ENCODE assay signal across 13 cellular contexts in genomic region chr10:63553031-63553430, GRCh38. TPM values are rescaled to one million over a fixed set of nuclear protein-coding genes. Genes with fewer than 3 reads are reported as not detected.
A peak's percentile ranks its signal among the peaks of the same experiment; 100 is the strongest.
DNase-seq lines count a peak whose midpoint lies in the region; ATAC-seq and TF ChIP-seq lines count a peak whose summit lies in the region.
"Had no signal": no experiment of that assay in that cellular context is flagged by ENCODE, and none has a peak within 500 bp of the region (broad histone marks: within the 10 kb centered on the region; RNA-seq: fewer than 3 reads in every experiment).

No MANE protein-coding gene starts in this region.

- intact Hi-C loops in MCF 10A (cut with micrococcal nuclease) (no loop called here), left lung (cut with DNase I) (no loop called here)

- POLR2A ChIA-PET in MCF 10A (lab: Yijun Ruan, JAX) = interaction anchor here (0.6 to 7.3 kb wide), 23 partner anchors 9 to 469 kb away, joined by 3 to 71 read pairs (median 5); partner anchors contain the start of genes JMJD1C and REEP3

- CTCF ChIA-PET in MCF 10A (lab: Yijun Ruan, JAX) = interaction anchor here (0.6 to 1.5 kb wide), 4 partner anchors 31 to 167 kb away, joined by 3 to 5 read pairs (median 4); no protein-coding TSS in a partner anchor

- H3K36me3 Mint-ChIP-seq in MCF 10A (ENCODE audit: insufficient read depth, unreplicated experiment) = peaks cover 13% of the 10 kb centered on the region
- H3K36me3 Mint-ChIP-seq: activated naive CD4-positive, alpha-beta T cell treated with anti-CD3 and anti-CD28 coated beads, Interleukin-2, amount 50 U/mL, for 24 hours had no signal

- H3K9me3 ChIP-seq in left lung = no peaks in the 10 kb centered on the region

- peak overlapping the region; percentile 56 for H3K4me3 Mint-ChIP-seq in MCF 10A (ENCODE audit: unreplicated experiment)
- H3K4me3 Mint-ChIP-seq: activated CD4-positive, alpha-beta T cell treated with anti-CD3 and anti-CD28 coated beads for 36 hours; activated naive CD4-positive, alpha-beta T cell treated with anti-CD3 and anti-CD28 coated beads, Interleukin-2, amount 50 U/mL, for 24 hours had no signal

- H3K9me3 Mint-ChIP-seq in MCF 10A (ENCODE audit: unreplicated experiment) = no peaks in the 10 kb centered on the region
- H3K9me3 Mint-ChIP-seq: activated naive CD4-positive, alpha-beta T cell treated with anti-CD3 and anti-CD28 coated beads, Interleukin-2, amount 50 U/mL, for 24 hours had no signal

- H3K27ac Mint-ChIP-seq in MCF 10A (ENCODE audit: low read depth, unreplicated experiment) = peak overlapping the region; percentile 90
- H3K27ac Mint-ChIP-seq: activated CD4-positive, alpha-beta T cell treated with anti-CD3 and anti-CD28 coated beads for 36 hours; activated naive CD4-positive, alpha-beta T cell treated with anti-CD3 and anti-CD28 coated beads, Interleukin-2, amount 50 U/mL, for 24 hours had no signal

- H3K27me3 Mint-ChIP-seq in MCF 10A (ENCODE audit: insufficient read depth, unreplicated experiment) = no peaks in the 10 kb centered on the region
- H3K27me3 Mint-ChIP-seq: activated CD4-positive, alpha-beta T cell treated with anti-CD3 and anti-CD28 coated beads for 36 hours; activated naive CD4-positive, alpha-beta T cell treated with anti-CD3 and anti-CD28 coated beads, Interleukin-2, amount 50 U/mL, for 24 hours had no signal

- no TSS peak for BruUV-seq in MCF 10A (replicated peaks; lab: Mats Ljungman, UMichigan)

- peaks cover 45% of the 10 kb centered on the region for H3K4me1 Mint-ChIP-seq in MCF 10A (ENCODE audit: insufficient read depth, unreplicated experiment)

- TF ChIP-seq CTCF in MCF 10A (IDR thresholded peaks at IDR 0.05; ENCODE audit: unreplicated experiment) (no peak), left lung (IDR thresholded peaks at IDR 0.05) (no peak)

- no peak overlapping the region for H3K4me3 ChIP-seq in left lung
- H3K4me3 ChIP-seq: BLaER1 treated with 17β-estradiol and CSF1 and Interleukin-3, amounts not matched to agents 10 nM and 100 nM had no signal

- no peaks in the 10 kb centered on the region for H3K27me3 ChIP-seq in left lung
- H3K27me3 ChIP-seq: BLaER1 treated with 17β-estradiol and CSF1 and Interleukin-3, amounts not matched to agents 10 nM and 100 nM had no signal

- H3K4me1 ChIP-seq in left lung = peaks cover 0 to 20% of the 10 kb centered on the region in 2 donors

- H3K27ac ChIP-seq in left lung = peak overlapping the region in 1 of 2 donors; percentile 16
- H3K27ac ChIP-seq: BLaER1 treated with 17β-estradiol and CSF1 and Interleukin-3, amounts not matched to agents 10 nM and 100 nM had no signal

- H3K36me3 ChIP-seq in left lung = no peaks in the 10 kb centered on the region

- peak; percentile 50 for ATAC-seq in left lung
- no peak for ATAC-seq in HG03175 (IDR thresholded peaks at IDR 0.05; ENCODE audit: unreplicated experiment)
- ATAC-seq: activated CD4-positive, alpha-beta T cell treated with anti-CD3 and anti-CD28 coated beads for 36 hours had no signal

- DNase-seq in AG08395 (ENCODE audit: low spot score) (peak; percentile 81), HS-27A (ENCODE audit: low read depth) (peak; percentile 56), MCF 10A (ENCODE audit: unreplicated experiment) (peak; percentile 57), left lung (no peak), DMS79 (lab: John Stamatoyannopoulos, UW) (no peak), NCI-H510A (lab: John Stamatoyannopoulos, UW) (no peak)
- DNase-seq in activated CD8-positive, alpha-beta memory T cell treated with anti-CD3 and anti-CD28 coated beads for 24 hours = no peak
- DNase-seq: activated CD4-positive, alpha-beta T cell treated with anti-CD3 and anti-CD28 coated beads for 36 hours; NCI-H2081; occipital lobe had no signal

RNA-seq across cellular contexts. Expression of gene REEP3, which starts 31.8 kb away (rescaled TPM):
- total RNA-seq in MCF 10A (2022) = 51.8 and 69.0 TPM in 2 replicates
- total RNA-seq in left lung = 10 to 100 TPM; 45.8 to 57.8 TPM

Comparison
In these comparisons a context has a peak if more than half of its experiments do, and no peak if none do; other contexts are left out.
1. DNase-seq: peak in AG08395 (single experiment), HS-27A (single experiment) and MCF 10A (single experiment); none in left lung (0 of 2), DMS79 (single experiment), activated CD8-positive, alpha-beta memory T cell treated with anti-CD3 and anti-CD28 coated beads for 24 hours (single experiment) and NCI-H510A (single experiment).